16 cellular contexts compared by ENCODE assay signal in the genomic region with DNA sequence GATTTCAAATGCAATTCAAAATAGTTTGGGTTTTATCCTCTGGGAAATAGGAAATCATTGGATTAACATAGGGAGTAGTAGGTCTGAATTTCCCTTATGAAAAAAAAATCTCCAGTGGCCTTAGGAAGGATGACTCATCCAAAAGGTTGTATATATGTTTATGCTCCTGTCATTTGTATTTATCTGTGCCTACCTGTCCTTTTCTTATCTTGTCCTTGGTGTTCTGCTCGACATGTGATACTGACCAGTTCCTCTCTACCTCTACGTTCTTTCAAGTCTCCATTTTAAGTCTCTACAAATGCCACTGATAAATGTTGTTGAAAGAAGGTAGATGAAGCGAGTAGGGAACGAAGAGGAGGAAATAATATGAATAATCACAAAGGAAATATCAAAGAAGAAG. TPM values are rescaled to one million over a fixed set of nuclear protein-coding genes. Genes with fewer than 3 reads are reported as not detected.
A peak's percentile ranks its signal among the peaks of the same experiment; 100 is the strongest.
DNase-seq lines count a peak whose midpoint lies in the region; ATAC-seq, FAIRE-seq and TF ChIP-seq lines count a peak whose summit lies in the region.
"Had no signal": no experiment of that assay in that cellular context is flagged by ENCODE, and none has a peak within 500 bp of the region (broad histone marks: within the 10 kb centered on the region; RNA-seq: fewer than 3 reads in every experiment).

No MANE protein-coding gene starts in this region.

- no peaks in the 10 kb centered on the region for H3K9me3 Mint-ChIP-seq in activated CD4-positive, alpha-beta T cell treated with anti-CD3 and anti-CD28 coated beads, Interleukin-2, amount 10 ng/mL, durations not matched to agents 7 days and 5 days
- H3K9me3 Mint-ChIP-seq: H9 had no signal

- no peak overlapping the region for H3K27ac ChIP-seq in A549
- peak overlapping the region; percentile 99 for H3K27ac ChIP-seq in SK-N-MC
- peak overlapping the region; percentile 49 for H3K27ac ChIP-seq in hepatocyte
- no peak overlapping the region for H3K27ac ChIP-seq in small intestine (ENCODE audit: low read depth in 1 of 2, low read length in 1 of 2)
- H3K27ac ChIP-seq: BLaER1 treated with 17β-estradiol and CSF1 and Interleukin-3, amounts not matched to agents 10 nM and 100 nM had no signal

- no peak overlapping the region for H3K4me2 ChIP-seq in A549
- no peak overlapping the region for H3K4me2 ChIP-seq in hepatocyte
- H3K4me2 ChIP-seq: BLaER1 treated with 17β-estradiol and CSF1 and Interleukin-3, amounts not matched to agents 10 nM and 100 nM had no signal

- H3K9me3 ChIP-seq in A549: no peaks in the 10 kb centered on the region
- H3K9me3 ChIP-seq in SK-N-MC (ENCODE audit: low read depth, low read length): no peaks in the 10 kb centered on the region
- H3K9me3 ChIP-seq in hepatocyte (ENCODE audit: low read depth): no peaks in the 10 kb centered on the region
- H3K9me3 ChIP-seq in small intestine (ENCODE audit: control insufficient read depth, low read depth): no peaks in the 10 kb centered on the region
- H3K9me3 ChIP-seq: BLaER1 treated with 17β-estradiol and CSF1 and Interleukin-3, amounts not matched to agents 10 nM and 100 nM had no signal

- POLR2A ChIA-PET in A549 (lab: Yijun Ruan, JAX): no interaction called here
- POLR2A ChIA-PET in activated CD4-positive, alpha-beta T cell treated with anti-CD3 and anti-CD28 coated beads, Interleukin-2, amount 10 ng/mL, durations not matched to agents 7 days and 5 days (lab: Charles Lee): no interaction called here

- peaks cover 57% of the 10 kb centered on the region for H3K79me2 ChIP-seq in hepatocyte

- no peaks in the 10 kb centered on the region for H4K20me1 ChIP-seq in hepatocyte (ENCODE audit: insufficient read depth, poor library complexity, severe bottlenecking)
- H4K20me1 ChIP-seq: BLaER1 treated with 17β-estradiol and CSF1 and Interleukin-3, amounts not matched to agents 10 nM and 100 nM had no signal

- no peaks in the 10 kb centered on the region for H3K27me3 Mint-ChIP-seq in activated CD4-positive, alpha-beta T cell treated with anti-CD3 and anti-CD28 coated beads, Interleukin-2, amount 10 ng/mL, durations not matched to agents 7 days and 5 days
- H3K27me3 Mint-ChIP-seq: CD4-positive, CD25-positive, alpha-beta regulatory T cell had no signal

- TF ChIP-seq EP300 in A549 (IDR thresholded peaks at IDR 0.05): no peak

- no peak overlapping the region for H3K9ac ChIP-seq in SK-N-MC (ENCODE audit: insufficient read length)
- H3K9ac ChIP-seq: BLaER1 treated with 17β-estradiol and CSF1 and Interleukin-3, amounts not matched to agents 10 nM and 100 nM had no signal

- TF ChIP-seq RAD21 in A549 (conservative IDR thresholded peaks at IDR 0.05 in 1 of 2, IDR thresholded peaks at IDR 0.05 in 1 of 2): no peak

- no peaks in the 10 kb centered on the region for H3K4me1 Mint-ChIP-seq in activated CD4-positive, alpha-beta T cell treated with anti-CD3 and anti-CD28 coated beads, Interleukin-2, amount 10 ng/mL, durations not matched to agents 7 days and 5 days
- H3K4me1 Mint-ChIP-seq: CD4-positive, CD25-positive, alpha-beta regulatory T cell had no signal

- CTCF ChIA-PET in A549 (lab: Yijun Ruan, JAX): no interaction called here
- CTCF ChIA-PET in activated CD4-positive, alpha-beta T cell treated with anti-CD3 and anti-CD28 coated beads, Interleukin-2, amount 10 ng/mL, durations not matched to agents 7 days and 5 days (lab: Charles Lee): no interaction called here

- H3K36me3 Mint-ChIP-seq in activated CD4-positive, alpha-beta T cell treated with anti-CD3 and anti-CD28 coated beads, Interleukin-2, amount 10 ng/mL, durations not matched to agents 7 days and 5 days (ENCODE audit: low read depth): no peaks in the 10 kb centered on the region
- H3K36me3 Mint-ChIP-seq: CD4-positive, CD25-positive, alpha-beta regulatory T cell had no signal

- H3K4me3 Mint-ChIP-seq in activated CD4-positive, alpha-beta T cell treated with anti-CD3 and anti-CD28 coated beads, Interleukin-2, amount 10 ng/mL, durations not matched to agents 7 days and 5 days: no peak overlapping the region
- H3K4me3 Mint-ChIP-seq: CD4-positive, CD25-positive, alpha-beta regulatory T cell; H9 had no signal

- no peak for ATAC-seq in A549

- H3K4me3 ChIP-seq in A549: no peak overlapping the region
- no peak overlapping the region for H3K4me3 ChIP-seq in SK-N-MC
- H3K4me3 ChIP-seq in hepatocyte: no peak overlapping the region
- H3K4me3 ChIP-seq in small intestine (ENCODE audit: low read depth in 1 of 2, low read length in 2 of 2): no peak overlapping the region
- H3K4me3 ChIP-seq: BLaER1 treated with 17β-estradiol and CSF1 and Interleukin-3, amounts not matched to agents 10 nM and 100 nM had no signal

- H3K4me1 ChIP-seq in A549 (no peaks in the 10 kb centered on the region), hepatocyte (ENCODE audit: insufficient read depth) (peaks cover 42% of the 10 kb centered on the region), small intestine (ENCODE audit: control insufficient read depth in 2 of 2, insufficient read depth in 1 of 2, low read depth in 1 of 2, low read length in 1 of 2) (peaks cover 0 to 2% of the 10 kb centered on the region in 2 donors)

- H3K36me3 ChIP-seq in SK-N-MC (ENCODE audit: insufficient read depth, low read length) (no peaks in the 10 kb centered on the region; the same call in 1 of the 2 replicates), hepatocyte (replicated peaks; ENCODE audit: insufficient read depth, low read depth) (no peaks in the 10 kb centered on the region), small intestine (ENCODE audit: control insufficient read depth in 2 of 2, insufficient read depth in 2 of 2, low read length in 2 of 2) (no peaks in the 10 kb centered on the region)
- H3K36me3 ChIP-seq: BLaER1 treated with 17β-estradiol and CSF1 and Interleukin-3, amounts not matched to agents 10 nM and 100 nM had no signal

- H3K27ac Mint-ChIP-seq in activated CD4-positive, alpha-beta T cell treated with anti-CD3 and anti-CD28 coated beads, Interleukin-2, amount 10 ng/mL, durations not matched to agents 7 days and 5 days: no peak overlapping the region
- H3K27ac Mint-ChIP-seq: CD4-positive, CD25-positive, alpha-beta regulatory T cell; H9 had no signal

- no peak for FAIRE-seq in A549 (lab: Jason Lieb, UNC)
- FAIRE-seq in small intestine (lab: Jason Lieb, UNC): no peak
- FAIRE-seq: GM12892 had no signal

- H2AFZ ChIP-seq in hepatocyte: no peak overlapping the region

- TF ChIP-seq CTCF in A549 (IDR thresholded peaks at IDR 0.05) (no peak), hepatocyte (IDR thresholded peaks at IDR 0.05; ENCODE audit: poor library complexity) (no peak)

- H3K27me3 ChIP-seq in hepatocyte (no peaks in the 10 kb centered on the region), small intestine (ENCODE audit: control insufficient read depth in 2 of 2, insufficient read depth in 2 of 2, low read length in 2 of 2) (no peaks in the 10 kb centered on the region)
- H3K27me3 ChIP-seq: BLaER1 treated with 17β-estradiol and CSF1 and Interleukin-3, amounts not matched to agents 10 nM and 100 nM had no signal

- no peaks in the 10 kb centered on the region for H3K9me2 ChIP-seq in hepatocyte (replicated peaks; ENCODE audit: insufficient read depth)

- DNase-seq in A549 (ENCODE audit: low read depth in 1 of 2, low spot score in 1 of 2) (no peak), SK-N-MC (ENCODE audit: low read depth, low spot score) (no peak), hepatocyte (ENCODE audit: low spot score) (no peak), small intestine (peak; percentile 37), COR-L47 (lab: John Stamatoyannopoulos, UW) (no peak), NCI-H187 treated with DMSO at 0.1 percent for 48 hours (lab: John Stamatoyannopoulos, UW) (no peak)
- no peak for DNase-seq in activated CD4-positive, alpha-beta T cell treated with anti-CD3 and anti-CD28 coated beads, Interleukin-2, amount 10 ng/mL, durations not matched to agents 7 days and 5 days
- DNase-seq: 8988T; ACHN; CD4-positive, CD25-positive, alpha-beta regulatory T cell; DND-41; GDM1; GOT3; H9 had no signal

- TF ChIP-seq POLR2A in A549 (IDR thresholded peaks at IDR 0.05; ENCODE audit: low read length): no peak

- 14% methylated on average over 4 of the region's 4 CpGs for WGBS in A549 (ENCODE audit: missing lambda C conversion rate)
- 68% methylated on average over 4 of the region's 4 CpGs for WGBS in hepatocyte (ENCODE audit: low lambda C conversion rate, missing lambda C conversion rate)
- WGBS in small intestine, 3 donors: 57 to 77% (median 62%) methylated on average over 4 of the region's 4 CpGs

TF ChIP-seq in A549, 52 proteins besides CTCF, POLR2A, EP300 and RAD21:
- TF ChIP-seq FOSL2 (IDR thresholded peaks at IDR 0.05) (no peak), FOSL2 (CRISPR knock-in tag; IDR thresholded peaks at IDR 0.05) (peak; percentile 53; the same call in 1 of the 2 replicates), EHF (CRISPR knock-in tag; IDR thresholded peaks at IDR 0.05) (no peak), FOXS1 (CRISPR knock-in tag; IDR thresholded peaks at IDR 0.05) (no peak)
- TF ChIP-seq, protein P1, sequence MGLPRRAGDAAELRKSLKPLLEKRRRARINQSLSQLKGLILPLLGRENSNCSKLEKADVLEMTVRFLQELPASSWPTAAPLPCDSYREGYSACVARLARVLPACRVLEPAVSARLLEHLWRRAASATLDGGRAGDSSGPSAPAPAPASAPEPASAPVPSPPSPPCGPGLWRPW (IDR thresholded peaks at IDR 0.05): no peak
TF ChIP-seq in A549: peak in this region for 1.

RNA-seq across cellular contexts. Expression of a gene that starts 3.0 kb away (rescaled TPM):
- polyA plus RNA-seq in A549 (2011; rRNA removed) (0.18 and 0.37 TPM in 2 replicates), A549 (2017; fragmentation: RNase III; extraction: RNeasy Plus Mini Kit Qiagen cat#74134 plus additional on column Dnase treatment) (0.07 to 0.08 TPM in 2 of 3 replicates, not detected in the other), hepatocyte (23.2 and 25.9 TPM in 2 replicates), small intestine (10 to 100 TPM in 1 of 3 donors, 1 to 10 TPM in 2; 4.6 to 10.3 (median 5.1) TPM)
- polyA plus RNA-seq in A549 (2012; cell fraction: cytosol; rRNA removed): not detected in 2 replicates
- 0.01 TPM in 1 of 2 replicates, not detected in the other for polyA plus RNA-seq in A549 (2012; cell fraction: nucleus; rRNA removed)
- polyA minus RNA-seq in A549 (2011; rRNA and poly(A)+ RNA removed): 0.87 and 1.1 TPM in 2 replicates
- 75.7 and 90.4 TPM in 2 replicates for total RNA-seq in hepatocyte
- total RNA-seq in activated CD4-positive, alpha-beta T cell treated with anti-CD3 and anti-CD28 coated beads, Interleukin-2, amount 10 ng/mL, durations not matched to agents 7 days and 5 days: not detected
- total RNA-seq: H9 had no signal
- polyA plus RNA-seq: CD4-positive, CD25-positive, alpha-beta regulatory T cell had no signal

Comparison
In these comparisons a context has a peak if more than half of its experiments do, and no peak if none do; other contexts are left out.
1. H3K27ac ChIP-seq: peak in SK-N-MC (single experiment) and hepatocyte (single experiment); none in A549 (0 of 2) and small intestine (0 of 2).
2. RNA of a gene that starts 3.0 kb away (polyA plus RNA-seq): 23.2 to 25.9 TPM in hepatocyte and 4.6 to 10.3 TPM in small intestine; 0.01 to 0.37 TPM in A549; every median in the first group is over 4 times any median in the second.